36 cellular contexts compared by ENCODE assay signal in the genomic region with DNA sequence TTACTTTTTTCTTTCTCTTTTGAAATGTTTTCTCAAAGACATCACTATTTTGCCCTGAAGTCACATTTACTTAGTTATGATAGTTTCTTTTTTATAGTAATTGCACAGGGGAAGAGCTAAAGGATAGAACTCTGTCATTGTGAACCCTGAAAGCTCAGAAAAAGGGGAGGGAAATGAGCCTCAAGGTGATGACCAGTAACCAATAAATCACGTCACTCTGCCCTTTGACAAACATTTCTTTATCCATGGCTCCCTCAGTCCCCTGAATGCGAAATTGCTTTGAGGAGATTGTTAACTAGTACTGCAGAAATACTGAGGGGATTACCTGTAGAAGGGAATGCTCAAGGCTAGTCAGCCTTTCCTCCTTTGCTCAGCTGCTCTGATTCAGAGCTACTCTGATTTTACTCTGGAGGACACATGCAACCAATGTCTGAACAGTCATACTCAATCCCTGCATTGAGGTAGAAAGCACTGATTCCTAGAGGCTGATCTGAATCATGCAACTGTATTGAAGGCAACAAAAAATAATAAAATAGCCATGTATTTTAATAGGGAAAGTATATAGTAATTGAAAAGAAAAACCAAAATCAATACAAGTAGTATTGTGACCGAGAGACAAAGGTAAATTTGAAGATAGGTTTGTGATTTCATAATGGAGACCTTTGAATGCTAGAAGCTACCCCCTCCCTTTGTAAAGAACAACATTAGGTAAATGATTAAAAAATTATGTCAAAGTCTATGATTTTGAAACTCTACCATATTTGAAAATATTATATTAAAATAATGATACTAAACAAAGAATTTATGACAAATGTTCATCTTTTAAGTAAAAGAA. TPM values are rescaled to one million over a fixed set of nuclear protein-coding genes. Genes with fewer than 3 reads are reported as not detected.
"Had no signal": no experiment of that assay in that cellular context is flagged by ENCODE, and none has a peak within 500 bp of the region (broad histone marks: within the 10 kb centered on the region; RNA-seq: fewer than 3 reads in every experiment).

No MANE protein-coding gene starts in this region.

- H3K4me1 ChIP-seq: Peyer's patch had no signal

- ATAC-seq: activated CD8-positive, alpha-beta memory T cell treated with anti-CD3 and anti-CD28 coated beads, Interleukin-2, amount 10 ng/mL, durations not matched to agents 7 days and 5 days; activated naive CD8-positive, alpha-beta T cell treated with anti-CD3 and anti-CD28 coated beads, Interleukin-2, amount 50 U/mL, for 24 hours; PC-3; Right ventricle myocardium inferior had no signal

- DNase-seq: activated CD4-positive, alpha-beta memory T cell treated with anti-CD3 and anti-CD28 coated beads, Interleukin-2, amount 10 ng/mL, durations not matched to agents 7 days and 5 days; activated CD4-positive, alpha-beta T cell treated with anti-CD3 and anti-CD28 coated beads for 1 hour; activated CD4-positive, alpha-beta T cell treated with anti-CD3 and anti-CD28 coated beads for 48 hours; activated CD4-positive, CD25-positive, alpha-beta regulatory T cell; activated CD8-positive, alpha-beta memory T cell treated with anti-CD3 and anti-CD28 coated beads for 24 hours; activated CD8-positive, alpha-beta memory T cell treated with anti-CD3 and anti-CD28 coated beads, Interleukin-2, amount 10 ng/mL, durations not matched to agents 7 days and 5 days; activated CD8-positive, alpha-beta memory T cell treated with anti-CD3 and anti-CD28 coated beads, Interleukin-2, amount 50 U/mL, for 48 hours; activated effector memory CD4-positive, alpha-beta T cell treated with Interleukin-2 at 50 U/mL for 16 hours; activated naive CD4-positive, alpha-beta T cell treated with anti-CD3 and anti-CD28 coated beads, Interleukin-2, amount 10 ng/mL, durations not matched to agents 7 days and 5 days; activated naive CD8-positive, alpha-beta T cell treated with anti-CD3 and anti-CD28 coated beads, Interleukin-2, amount 50 U/mL, for 24 hours; activated T-cell treated with anti-CD3 and anti-CD28 coated beads, Interleukin-2, amount 50 U/mL, for 48 hours; anterior cingulate cortex; caudate nucleus; cerebellar nuclear complex; MG63; NCI-H1048; NCI-H1105 treated with DMSO at 0.1 percent for 48 hours; NCI-H1436; NCI-H1694; NCI-H1930; NCI-H2081 treated with DMSO at 0.1 percent for 48 hours; NCI-H226; NCI-H446 treated with DMSO at 0.1 percent for 48 hours; NCI-H524; PC-3; Peyer's patch; RPMI8226; SIG-M5; SW 1271; T-helper 1 cell; T-helper 2 cell; T-helper 9 cell had no signal

- H3K36me3 ChIP-seq: MG63, Peyer's patch had no signal

- H3K27ac ChIP-seq: Peyer's patch, VCaP had no signal

- H3K4me3 ChIP-seq: MG63, Peyer's patch had no signal

- H3K9me3 ChIP-seq: MG63, Peyer's patch had no signal

- H3K27me3 ChIP-seq: MG63, Peyer's patch had no signal

RNA-seq across cellular contexts. Expression of gene SLCO1B1, which starts 24.7 kb away (rescaled TPM):
- total RNA-seq: activated CD4-positive, alpha-beta memory T cell treated with anti-CD3 and anti-CD28 coated beads, Interleukin-2, amount 10 ng/mL, durations not matched to agents 7 days and 5 days; activated CD8-positive, alpha-beta memory T cell treated with anti-CD3 and anti-CD28 coated beads, Interleukin-2, amount 10 ng/mL, durations not matched to agents 7 days and 5 days; bronchial epithelial cell; PC-3; Peyer's patch; Right ventricle myocardium inferior; SK-MEL-5 had no signal
